In genomic region chr1:28354121-28354520, GRCh38 we compare ENCODE assay signal across 13 cellular contexts. TPM values are rescaled to one million over a fixed set of nuclear protein-coding genes. Genes with fewer than 3 reads are reported as not detected.
DNase-seq lines count a peak whose midpoint lies in the region; ATAC-seq and TF ChIP-seq lines count a peak whose summit lies in the region.
"Had no signal": no experiment of that assay in that cellular context is flagged by ENCODE, and none has a peak within 500 bp of the region (broad histone marks: within the 10 kb centered on the region; RNA-seq: fewer than 3 reads in every experiment).

No MANE protein-coding gene starts in this region.

- H4K20me1 ChIP-seq in IMR-90 (ENCODE audit: insufficient read depth, low read length) = no peaks in the 10 kb centered on the region

- CTCF ChIA-PET in A673 (lab: Charles Lee) (no interaction called here), IMR-90 (lab: Yijun Ruan, JAX) (no interaction called here), GM10248 (lab: Yijun Ruan, JAX) (interaction anchor here (0.9 to 2.8 kb wide), 9 partner anchors 9 to 523 kb away, joined by 3 to 11 read pairs (median 5); no protein-coding TSS in a partner anchor)

- H2AK5ac ChIP-seq in IMR-90 (ENCODE audit: low read depth, low read length) = peak overlapping the region; percentile 92

- H3K27ac ChIP-seq in A673 (ENCODE audit: low read depth, low read length, poor library complexity, severe bottlenecking) (no peak overlapping the region), IMR-90 (ENCODE audit: insufficient read depth, low read length) (no peak overlapping the region), body of pancreas (peak overlapping the region in 3 of 4 donors; percentile 15 to 67 (median 24)), right lobe of liver (no peak overlapping the region)

- dilution Hi-C loops in IMR-90 (cut with HindIII; ENCODE audit: low sequenced_read_pairs, unreplicated experiment) = no loop called here

- no TSS peak for BruUV-seq in A673 (replicated peaks; lab: Mats Ljungman, UMichigan)
- BruUV-seq in IMR-90 (replicated peaks; lab: Mats Ljungman, UMichigan) = no TSS peak

- H3K4me3 ChIP-seq in A673 (ENCODE audit: low read depth, low read length, poor library complexity, severe bottlenecking) = no peak overlapping the region
- no peak overlapping the region for H3K4me3 ChIP-seq in IMR-90 (ENCODE audit: insufficient read depth, low read depth, low read length)
- no peak overlapping the region for H3K4me3 ChIP-seq in body of pancreas
- H3K4me3 ChIP-seq in right lobe of liver = no peak overlapping the region

- H3K27ac Mint-ChIP-seq in nephron progenitor cell = no peak overlapping the region
- H3K27ac Mint-ChIP-seq: endodermal cell; natural killer cell treated with Interleukin-12 subunit alpha and Interleukin-12 subunit beta and Interleukin-15 and Interleukin-18, amount 100 ng/mL, for 72 hours had no signal

- H3K56ac ChIP-seq in IMR-90 (ENCODE audit: extremely low read depth, insufficient read depth, low read length) = peak overlapping the region; percentile 27; the same call in 1 of the 2 replicates

- peaks cover 9% of the 10 kb centered on the region for H3K4me1 Mint-ChIP-seq in nephron progenitor cell

- no peak for TF ChIP-seq POLR2A in IMR-90 (IDR thresholded peaks at IDR 0.05; ENCODE audit: low read depth, low read length)
- TF ChIP-seq POLR2A in body of pancreas (IDR thresholded peaks at IDR 0.05) = no peak
- no peak for TF ChIP-seq POLR2A in right lobe of liver (IDR thresholded peaks at IDR 0.05)

- H3K36me3 ChIP-seq in A673 (ENCODE audit: insufficient read depth, low read length, poor library complexity, severe bottlenecking) = no peaks in the 10 kb centered on the region
- H3K36me3 ChIP-seq in IMR-90 (ENCODE audit: control insufficient read depth, insufficient read depth, low read length) = no peaks in the 10 kb centered on the region
- H3K36me3 ChIP-seq in body of pancreas (replicated peaks in 1 of 2; ENCODE audit: insufficient read depth in 1 of 2, low read depth in 2 of 2) = no peaks in the 10 kb centered on the region
- H3K36me3 ChIP-seq in right lobe of liver = no peaks in the 10 kb centered on the region

- peak overlapping the region; percentile 97; the same call in 1 of the 2 replicates for H2BK120ac ChIP-seq in IMR-90 (ENCODE audit: low read depth, low read length)

- no peak overlapping the region for H2BK15ac ChIP-seq in IMR-90 (ENCODE audit: low read depth, low read length)

- no peak for TF ChIP-seq RAD21 in IMR-90 (IDR thresholded peaks at IDR 0.05; ENCODE audit: low read length)

- ATAC-seq in IMR-90 (ENCODE audit: low read depth) = peak; percentile 73
- ATAC-seq in body of pancreas = peak; percentile 79
- ATAC-seq in right lobe of liver = peak in 3 of 4 donors; percentile 20 to 51 (median 47)
- ATAC-seq in activated CD4-positive, CD25-positive, alpha-beta regulatory T cell treated with anti-CD3 and anti-CD28 coated beads, Interleukin-2, amount 50 U/mL, for 24 hours = no peak
- ATAC-seq: natural killer cell treated with Interleukin-12 subunit alpha and Interleukin-12 subunit beta and Interleukin-15 and Interleukin-18, amount 100 ng/mL, for 72 hours had no signal

- no CpG with 5 or more reads among the region's 3 CpGs for WGBS in IMR-90 (ENCODE audit: extremely low coverage in 2 of 2, insufficient read length in 1 of 2), 2 experiments
- 17 to 18% methylated on average over 3 of the region's 3 CpGs for WGBS in body of pancreas, 2 donors
- WGBS in right lobe of liver (ENCODE audit: insufficient coverage, low coverage, low lambda C conversion rate, missing lambda C conversion rate) = 18% methylated on average over 3 of the region's 3 CpGs

- in situ Hi-C loops in IMR-90 (cut with MboI; ENCODE audit: low sequenced_read_pairs) = no loop called here

- POLR2A ChIA-PET in A673 (lab: Charles Lee; ENCODE audit: low non-redundant PET) (no interaction called here), IMR-90 (lab: Charles Lee; ENCODE audit: unreplicated experiment) (interaction anchor here (1.3 kb wide), 1 partner anchor 25 kb away, joined by 4 read pairs; the partner anchor contains the start of gene MED18), GM10248 (lab: Yijun Ruan, JAX) (interaction anchor here (0.6 kb wide), 1 partner anchor 137 kb away, joined by 3 read pairs; no protein-coding TSS in a partner anchor)

- H2BK5ac ChIP-seq in IMR-90 (ENCODE audit: low read depth, low read length, poor library complexity, severe bottlenecking) = peak overlapping the region; percentile 87

- H3K9ac ChIP-seq in IMR-90 (ENCODE audit: low read depth, low read length) = no peak overlapping the region

- H3K9me3 ChIP-seq in A673 (ENCODE audit: low read depth, low read length, poor library complexity, severe bottlenecking) = no peaks in the 10 kb centered on the region
- no peaks in the 10 kb centered on the region for H3K9me3 ChIP-seq in IMR-90 (ENCODE audit: control insufficient read depth, insufficient read depth, low read length)
- H3K9me3 ChIP-seq in body of pancreas = no peaks in the 10 kb centered on the region
- no peaks in the 10 kb centered on the region for H3K9me3 ChIP-seq in right lobe of liver

- DNase-seq in A673 (ENCODE audit: low spot score) = peak; percentile 44
- peak; percentile 69 for DNase-seq in IMR-90
- peak in 1 of 4 donors; percentile 5 for DNase-seq in body of pancreas
- DNase-seq in right lobe of liver = no peak
- DNase-seq in nephron progenitor cell = no peak
- no peak for DNase-seq in GM10248 (ENCODE audit: extremely low spot score)
- DNase-seq in activated CD4-positive, alpha-beta T cell treated with anti-CD3 and anti-CD28 coated beads, Interleukin-2, amount 50 U/mL, for 4 hours = no peak
- DNase-seq: endodermal cell; NCI-H1694; stimulated activated naive CD4-positive, alpha-beta T cell; T-helper 2 cell had no signal

- peak overlapping the region; percentile 71; the same call in 1 of the 2 replicates for H3K18ac ChIP-seq in IMR-90 (ENCODE audit: low read depth, low read length)

- H3K14ac ChIP-seq in IMR-90 (replicated peaks; ENCODE audit: low read depth, low read length) = peak overlapping the region; percentile 14; the same call in 1 of the 2 replicates

- H3K23ac ChIP-seq in IMR-90 (ENCODE audit: low read depth, low read length) = no peak overlapping the region; the same call in 1 of the 2 replicates

- no peaks in the 10 kb centered on the region for H3K4me1 ChIP-seq in A673 (ENCODE audit: insufficient read depth, low read length, poor library complexity, severe bottlenecking)
- H3K4me1 ChIP-seq in IMR-90 (ENCODE audit: control insufficient read depth, insufficient read depth, low read length) = peaks cover 9% of the 10 kb centered on the region; the same call in 1 of the 2 replicates
- no peaks in the 10 kb centered on the region for H3K4me1 ChIP-seq in body of pancreas
- no peaks in the 10 kb centered on the region for H3K4me1 ChIP-seq in right lobe of liver

- no peak overlapping the region for H3K4me3 Mint-ChIP-seq in nephron progenitor cell
- H3K4me3 Mint-ChIP-seq: endodermal cell; natural killer cell treated with Interleukin-12 subunit alpha and Interleukin-12 subunit beta and Interleukin-15 and Interleukin-18, amount 100 ng/mL, for 72 hours had no signal

- H3K27me3 Mint-ChIP-seq in nephron progenitor cell (ENCODE audit: low read depth, poor library complexity) = no peaks in the 10 kb centered on the region
- H3K27me3 Mint-ChIP-seq: natural killer cell treated with Interleukin-12 subunit alpha and Interleukin-12 subunit beta and Interleukin-15 and Interleukin-18, amount 100 ng/mL, for 72 hours had no signal

- no peak for TF ChIP-seq CTCF in A673 (conservative IDR thresholded peaks at IDR 0.05; ENCODE audit: low read depth, low read length)
- no peak for TF ChIP-seq CTCF in IMR-90 (conservative IDR thresholded peaks at IDR 0.05; ENCODE audit: low read depth, low read length)
- TF ChIP-seq CTCF in body of pancreas (IDR thresholded peaks at IDR 0.05) = no peak
- TF ChIP-seq CTCF in right lobe of liver (IDR thresholded peaks at IDR 0.05) = no peak
- no peak for TF ChIP-seq CTCF in nephron progenitor cell (IDR thresholded peaks at IDR 0.05)
- no peak for TF ChIP-seq CTCF in GM10248 (IDR thresholded peaks at IDR 0.05; ENCODE audit: control extremely low read depth, extremely low read depth, low read depth, missing control alignments)

- peaks cover 0 to 3% of the 10 kb centered on the region in 2 experiments; a peak in 1 of 4 replicates for H3K79me1 ChIP-seq in IMR-90 (ENCODE audit: low read depth in 1 of 2, low read length in 2 of 2)

- peak overlapping the region; percentile 91; the same call in 1 of the 2 replicates for H2BK20ac ChIP-seq in IMR-90 (ENCODE audit: low read depth, low read length)

- H3K4me2 ChIP-seq in IMR-90 (ENCODE audit: low read depth, low read length) = no peak overlapping the region

- H3K9me1 ChIP-seq in IMR-90 (ENCODE audit: insufficient read depth, low read length) = peaks cover 6% of the 10 kb centered on the region; the same call in 1 of the 2 replicates

- no peaks in the 10 kb centered on the region for H3K9me3 Mint-ChIP-seq in nephron progenitor cell
- H3K9me3 Mint-ChIP-seq: endodermal cell; natural killer cell treated with Interleukin-12 subunit alpha and Interleukin-12 subunit beta and Interleukin-15 and Interleukin-18, amount 100 ng/mL, for 72 hours had no signal

- H3K27me3 ChIP-seq in A673 (replicated peaks; ENCODE audit: insufficient read depth, low read depth, low read length, poor library complexity) = no peaks in the 10 kb centered on the region
- H3K27me3 ChIP-seq in IMR-90 (ENCODE audit: control insufficient read depth, insufficient read depth, low read length) = no peaks in the 10 kb centered on the region
- no peaks in the 10 kb centered on the region for H3K27me3 ChIP-seq in body of pancreas
- no peaks in the 10 kb centered on the region for H3K27me3 ChIP-seq in right lobe of liver

- peak overlapping the region in 1 of 2 experiments; percentile 50; a peak in 1 of 4 replicates for H4K8ac ChIP-seq in IMR-90 (ENCODE audit: low read depth in 2 of 2, low read length in 2 of 2)

- H3K4ac ChIP-seq in IMR-90 (ENCODE audit: low read depth, low read length) = peak overlapping the region; percentile 69; the same call in 1 of the 2 replicates

- no peak overlapping the region for H2AFZ ChIP-seq in IMR-90 (replicated peaks; ENCODE audit: low read length, poor library complexity)

- H4K91ac ChIP-seq in IMR-90 (ENCODE audit: insufficient read depth, low read depth, low read length) = 0 out of 2 replicates have a peak overlapping the region, but pooled peaks have one; percentile 30

- H3K36me3 Mint-ChIP-seq in nephron progenitor cell (ENCODE audit: low read depth) = no peaks in the 10 kb centered on the region
- H3K36me3 Mint-ChIP-seq: natural killer cell treated with Interleukin-12 subunit alpha and Interleukin-12 subunit beta and Interleukin-15 and Interleukin-18, amount 100 ng/mL, for 72 hours had no signal

- H4K5ac ChIP-seq in IMR-90 (ENCODE audit: low read depth, low read length) = no peak overlapping the region

- H2AK9ac ChIP-seq in IMR-90 (replicated peaks; ENCODE audit: low read depth, low read length, poor library complexity) = no peak overlapping the region

- intact Hi-C loops in A673 (cut with micrococcal nuclease; ENCODE audit: unreplicated experiment) (loop anchor here (10.0 kb wide), 1 partner anchor 521 kb away; no protein-coding TSS in a partner anchor), IMR-90 (cut with micrococcal nuclease) (loop anchor here (1.0 kb wide), 1 partner anchor 15 kb away; the partner anchor contains the start of gene PHACTR4), body of pancreas (cut with DNase I) (no loop called here), right lobe of liver (cut with DNase I) (no loop called here)

RNA-seq across cellular contexts. Expression of gene PHACTR4, which starts 15.4 kb away (rescaled TPM):
- total RNA-seq in A673 (2021) (63.4 and 66.2 TPM in 2 replicates), IMR-90 (2012; rRNA removed) (6.9 and 7.5 TPM in 2 replicates), body of pancreas (10 to 100 TPM; 14.5 to 32.6 TPM), right lobe of liver (10 to 100 TPM; 16.1 to 25.8 (median 23.3) TPM)
- 13.8 and 15.0 TPM in 2 replicates for polyA plus RNA-seq in IMR-90 (2012; rRNA removed)
- 4.2 and 7.4 TPM in 2 replicates for polyA plus RNA-seq in IMR-90 (2012; cell fraction: cytosol; rRNA removed)
- polyA plus RNA-seq in IMR-90 (2012; cell fraction: nucleus; rRNA removed; ENCODE audit: low replicate concordance) = 6.5 and 21.4 TPM in 2 replicates

RNA-seq across cellular contexts. Expression of gene MED18, which starts 25.3 kb away (rescaled TPM):
- total RNA-seq in A673 (2021) (12.1 and 13.9 TPM in 2 replicates), IMR-90 (2012; rRNA removed) (28.9 and 32.8 TPM in 2 replicates), body of pancreas (10 to 100 TPM in 1 of 2 donors, 1 to 10 TPM in 1; 7.3 to 10.5 TPM), right lobe of liver (10 to 100 TPM in 4 of 6 experiments, 1 to 10 TPM in 2; 9.1 to 16.4 (median 11.8) TPM)
- 12.2 and 12.9 TPM in 2 replicates for polyA plus RNA-seq in IMR-90 (2012; rRNA removed)
- polyA plus RNA-seq in IMR-90 (2012; cell fraction: cytosol; rRNA removed) = 8.0 and 8.7 TPM in 2 replicates
- polyA plus RNA-seq in IMR-90 (2012; cell fraction: nucleus; rRNA removed; ENCODE audit: low replicate concordance) = 3.9 and 6.0 TPM in 2 replicates

Comparison
In these comparisons a context has a peak if more than half of its experiments do, and no peak if none do; other contexts are left out.
1. DNase-seq: peak in A673 (single experiment) and IMR-90 (single experiment); none in right lobe of liver (0 of 3), nephron progenitor cell (single experiment), GM10248 (single experiment) and activated CD4-positive, alpha-beta T cell treated with anti-CD3 and anti-CD28 coated beads, Interleukin-2, amount 50 U/mL, for 4 hours (0 of 2).
2. H3K27ac ChIP-seq: peak in body of pancreas (3 of 4); none in A673 (single experiment), IMR-90 (single experiment) and right lobe of liver (0 of 3).
3. ATAC-seq: peak in IMR-90 (single experiment), body of pancreas (single experiment) and right lobe of liver (3 of 4); none in activated CD4-positive, CD25-positive, alpha-beta regulatory T cell treated with anti-CD3 and anti-CD28 coated beads, Interleukin-2, amount 50 U/mL, for 24 hours (0 of 2).
4. intact Hi-C loops: an anchor here in A673 (10.0 kb wide) and IMR-90 (1.0 kb wide); none called in body of pancreas and right lobe of liver.